Comparison of ENCODE assay signal across 12 cellular contexts in the genomic region with DNA sequence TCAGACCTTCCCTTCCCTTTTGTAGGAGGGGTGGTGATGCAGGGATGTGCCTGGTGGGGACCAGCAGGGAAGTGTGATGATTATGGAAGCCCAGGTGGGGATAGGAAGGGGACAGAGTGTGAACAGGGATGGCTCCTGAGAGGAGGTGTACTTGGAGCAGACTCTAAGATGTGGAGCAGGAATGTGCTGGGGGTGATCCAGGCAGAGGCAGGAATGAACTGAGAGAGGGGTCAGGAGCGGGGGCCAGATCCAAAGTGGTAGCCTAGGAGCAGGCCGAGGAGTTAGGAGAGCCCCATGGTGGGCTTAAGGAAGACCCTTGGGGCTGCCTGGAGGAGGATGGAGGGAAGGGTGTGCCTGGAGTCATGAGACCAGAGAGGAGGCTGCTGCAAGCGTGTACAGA.
"Had no signal": no experiment of that assay in that cellular context is flagged by ENCODE, and none has a peak within 500 bp of the region (broad histone marks: within the 10 kb centered on the region; RNA-seq: fewer than 3 reads in every experiment).

No MANE protein-coding gene starts in this region.

- DNase-seq: activated CD4-positive, alpha-beta T cell treated with anti-CD3 and anti-CD28 coated beads, Interleukin-2, amount 50 U/mL, for 48 hours; activated naive CD8-positive, alpha-beta T cell treated with anti-CD3 and anti-CD28 coated beads for 36 hours; amniotic stem cell; foreskin melanocyte; kidney glomerular epithelial cell; left ventricle myocardium superior; sigmoid colon; stimulated activated CD4-positive, alpha-beta T cell treated with anti-CD3 and anti-CD28 coated beads, Interleukin-4, amount 100 ng/mL, for 24 hours; T-helper 2 cell; upper lobe of left lung had no signal

- H3K27ac ChIP-seq: sigmoid colon, thoracic aorta, upper lobe of left lung had no signal

- H3K36me3 Mint-ChIP-seq: activated naive CD8-positive, alpha-beta T cell treated with anti-CD3 and anti-CD28 coated beads for 36 hours; stimulated activated memory B cell treated with anti-CD40 and anti-IgM and Interleukin-4, amounts not matched to agents 10 μg/mL and 1 μg/mL and 100 μg/mL, for 72 hours had no signal

- H3K27me3 ChIP-seq: sigmoid colon had no signal

- H3K4me3 ChIP-seq: sigmoid colon, thoracic aorta, upper lobe of left lung had no signal

- H3K27ac Mint-ChIP-seq: activated naive CD8-positive, alpha-beta T cell treated with anti-CD3 and anti-CD28 coated beads for 36 hours; stimulated activated memory B cell treated with anti-CD40 and anti-IgM and Interleukin-4, amounts not matched to agents 10 μg/mL and 1 μg/mL and 100 μg/mL, for 72 hours had no signal

- H3K9me3 Mint-ChIP-seq: activated naive CD8-positive, alpha-beta T cell treated with anti-CD3 and anti-CD28 coated beads for 36 hours; stimulated activated memory B cell treated with anti-CD40 and anti-IgM and Interleukin-4, amounts not matched to agents 10 μg/mL and 1 μg/mL and 100 μg/mL, for 72 hours had no signal

- H3K4me3 Mint-ChIP-seq: activated naive CD8-positive, alpha-beta T cell treated with anti-CD3 and anti-CD28 coated beads for 36 hours; stimulated activated memory B cell treated with anti-CD40 and anti-IgM and Interleukin-4, amounts not matched to agents 10 μg/mL and 1 μg/mL and 100 μg/mL, for 72 hours had no signal
